ENCODE assay signal across 12 cellular contexts in genomic region chr15:85406916-85407315, GRCh38. TPM values are rescaled to one million over a fixed set of nuclear protein-coding genes. Genes with fewer than 3 reads are reported as not detected.
DNase-seq lines count a peak whose midpoint lies in the region; ATAC-seq and TF ChIP-seq lines count a peak whose summit lies in the region.
"Had no signal": no experiment of that assay in that cellular context is flagged by ENCODE, and none has a peak within 500 bp of the region (broad histone marks: within the 10 kb centered on the region; RNA-seq: fewer than 3 reads in every experiment).

No MANE protein-coding gene starts in this region.

- H3K36me3 Mint-ChIP-seq in MCF 10A (ENCODE audit: insufficient read depth, unreplicated experiment) = peaks cover 11% of the 10 kb centered on the region
- H3K36me3 Mint-ChIP-seq in central memory CD8-positive, alpha-beta T cell (ENCODE audit: insufficient read depth) = peaks cover 7% of the 10 kb centered on the region
- H3K36me3 Mint-ChIP-seq in stimulated activated effector memory CD8-positive, alpha-beta T cell treated with anti-CD3 and anti-CD28 coated beads, Interleukin-12 subunit alpha, Interleukin-12 subunit beta, amount 100 ng/mL, for 72 hours = peaks cover 13% of the 10 kb centered on the region
- peaks cover 14% of the 10 kb centered on the region for H3K36me3 Mint-ChIP-seq in endodermal cell (ENCODE audit: low read depth)

- no peaks in the 10 kb centered on the region for H3K36me3 ChIP-seq in mammary epithelial cell (ENCODE audit: insufficient read depth, low read length)
- H3K36me3 ChIP-seq in endodermal cell (ENCODE audit: control insufficient read depth, insufficient read depth, low read length) = peaks cover 11% of the 10 kb centered on the region
- H3K36me3 ChIP-seq: MG63 had no signal

- H3K9me3 Mint-ChIP-seq in MCF 10A (ENCODE audit: unreplicated experiment) = no peaks in the 10 kb centered on the region
- H3K9me3 Mint-ChIP-seq in central memory CD8-positive, alpha-beta T cell = no peaks in the 10 kb centered on the region
- H3K9me3 Mint-ChIP-seq in stimulated activated effector memory CD8-positive, alpha-beta T cell treated with anti-CD3 and anti-CD28 coated beads, Interleukin-12 subunit alpha, Interleukin-12 subunit beta, amount 100 ng/mL, for 72 hours = no peaks in the 10 kb centered on the region
- H3K9me3 Mint-ChIP-seq in endodermal cell = no peaks in the 10 kb centered on the region

- H3K9me3 ChIP-seq in mammary epithelial cell (replicated peaks; ENCODE audit: insufficient read depth, low read length) = no peaks in the 10 kb centered on the region
- H3K9me3 ChIP-seq in endodermal cell (ENCODE audit: control insufficient read depth, low read length) = peaks cover 6% of the 10 kb centered on the region

- no peak for DNase-seq in MCF 10A (ENCODE audit: unreplicated experiment)
- DNase-seq in mammary epithelial cell = no peak
- no peak for DNase-seq in RWPE1 (ENCODE audit: low spot score)
- DNase-seq in central memory CD8-positive, alpha-beta T cell (ENCODE audit: low spot score in 2 of 2) = no peak
- DNase-seq in stimulated activated effector memory CD8-positive, alpha-beta T cell treated with anti-CD3 and anti-CD28 coated beads, Interleukin-12 subunit alpha, Interleukin-12 subunit beta, amount 100 ng/mL, for 72 hours (ENCODE audit: low spot score in 2 of 2) = no peak
- no peak for DNase-seq in GM10248 (ENCODE audit: extremely low spot score)
- no peak for DNase-seq in endodermal cell
- DNase-seq: caudate nucleus; stimulated activated CD4-positive, alpha-beta T cell treated with anti-CD3 and anti-CD28 coated beads, Interleukin-1b, Interleukin-23, amount 100 ng/mL, for 48 hours had no signal

- CTCF ChIA-PET in MCF 10A (lab: Yijun Ruan, JAX) (interaction anchor here (0.7 to 3.8 kb wide), 2 partner anchors 76 to 108 kb away, joined by 4 to 22 read pairs; no protein-coding TSS in a partner anchor), mammary epithelial cell (lab: Charles Lee; ENCODE audit: low non-redundant PET) (no interaction called here), RWPE1 (lab: Yijun Ruan, JAX) (no interaction called here), GM10248 (lab: Yijun Ruan, JAX) (interaction anchor here (0.6 to 2.1 kb wide), 5 partner anchors 30 to 110 kb away, joined by 3 to 6 read pairs (median 3); no protein-coding TSS in a partner anchor)

- BruUV-seq in MCF 10A (replicated peaks; lab: Mats Ljungman, UMichigan) (no TSS peak), mammary epithelial cell (replicated peaks; lab: Mats Ljungman, UMichigan) (no TSS peak)

- POLR2A ChIA-PET in MCF 10A (lab: Yijun Ruan, JAX) (interaction anchor here (0.8 kb wide), 2 partner anchors 25 to 27 kb away, joined by 5 to 6 read pairs; partner anchors contain the start of gene AKAP13), RWPE1 (lab: Yijun Ruan, JAX; ENCODE audit: low non-redundant PET) (no interaction called here), GM10248 (lab: Yijun Ruan, JAX) (interaction anchor here (1.0 kb wide), 1 partner anchor 33 kb away, joined by 3 read pairs; no protein-coding TSS in a partner anchor)

- intact Hi-C loops in MCF 10A (cut with micrococcal nuclease) = no loop called here
- intact Hi-C loops in mammary epithelial cell (cut with micrococcal nuclease) = no loop called here

- H4K20me1 ChIP-seq in mammary epithelial cell (ENCODE audit: insufficient read depth, low read length) = no peaks in the 10 kb centered on the region

- H3K27ac ChIP-seq in mammary epithelial cell (ENCODE audit: insufficient read depth, low read depth, low read length) (no peak overlapping the region), RWPE1 (peak overlapping the region; percentile 62), endodermal cell (ENCODE audit: low read depth, low read length) (no peak overlapping the region)
- H3K27ac ChIP-seq: BLaER1 had no signal

- dilution Hi-C loops in mammary epithelial cell (cut with HindIII; ENCODE audit: low sequenced_read_pairs) = no loop called here

- H3K27me3 ChIP-seq in mammary epithelial cell (ENCODE audit: insufficient read depth, low read length) (no peaks in the 10 kb centered on the region), endodermal cell (ENCODE audit: control insufficient read depth, insufficient read depth, low read length, poor library complexity, severe bottlenecking) (no peaks in the 10 kb centered on the region)
- H3K27me3 ChIP-seq: BLaER1, MG63 had no signal

- no peak overlapping the region for H2AFZ ChIP-seq in mammary epithelial cell (ENCODE audit: low read depth, low read length)

- no peak overlapping the region for H3K9ac ChIP-seq in mammary epithelial cell (ENCODE audit: insufficient read depth, low read length)
- no peak overlapping the region for H3K9ac ChIP-seq in endodermal cell (ENCODE audit: extremely low read depth, low read length, poor library complexity, severe bottlenecking)
- H3K9ac ChIP-seq: BLaER1 had no signal

- H3K4me3 ChIP-seq in mammary epithelial cell (replicated peaks in 1 of 3; ENCODE audit: insufficient read depth in 1 of 3, low read depth in 2 of 3, low read length in 3 of 3) (no peak overlapping the region), endodermal cell (ENCODE audit: low read length) (no peak overlapping the region)
- H3K4me3 ChIP-seq: BLaER1, MG63 had no signal

- ATAC-seq in central memory CD8-positive, alpha-beta T cell (replicated peaks; ENCODE audit: extremely low read depth, poor library complexity, severe bottlenecking) = no peak
- ATAC-seq in stimulated activated effector memory CD8-positive, alpha-beta T cell treated with anti-CD3 and anti-CD28 coated beads, Interleukin-12 subunit alpha, Interleukin-12 subunit beta, amount 100 ng/mL, for 72 hours = no peak
- no peak for ATAC-seq in HG03520 (IDR thresholded peaks at IDR 0.05; ENCODE audit: unreplicated experiment)

- H3K79me2 ChIP-seq in mammary epithelial cell (ENCODE audit: insufficient read depth, low read length) = peaks cover 100% of the 10 kb centered on the region

- in situ Hi-C loops in mammary epithelial cell (cut with MboI; ENCODE audit: low sequenced_read_pairs in 2 of 2) = no loop called here

- H3K4me2 ChIP-seq in mammary epithelial cell (ENCODE audit: insufficient read depth, low read depth, low read length) = no peak overlapping the region
- H3K4me2 ChIP-seq: BLaER1 had no signal

- H3K27ac Mint-ChIP-seq in MCF 10A (ENCODE audit: low read depth, unreplicated experiment) (peak overlapping the region; percentile 18), endodermal cell (no peak overlapping the region)
- H3K27ac Mint-ChIP-seq in central memory CD8-positive, alpha-beta T cell (ENCODE audit: low read depth) = peak overlapping the region; percentile 61
- peak overlapping the region; percentile 90 for H3K27ac Mint-ChIP-seq in stimulated activated effector memory CD8-positive, alpha-beta T cell treated with anti-CD3 and anti-CD28 coated beads, Interleukin-12 subunit alpha, Interleukin-12 subunit beta, amount 100 ng/mL, for 72 hours

- H3K4me3 Mint-ChIP-seq in MCF 10A (ENCODE audit: unreplicated experiment) (no peak overlapping the region), endodermal cell (no peak overlapping the region)
- no peak overlapping the region for H3K4me3 Mint-ChIP-seq in central memory CD8-positive, alpha-beta T cell
- peak overlapping the region; percentile 7 for H3K4me3 Mint-ChIP-seq in stimulated activated effector memory CD8-positive, alpha-beta T cell treated with anti-CD3 and anti-CD28 coated beads, Interleukin-12 subunit alpha, Interleukin-12 subunit beta, amount 100 ng/mL, for 72 hours

- H3K27me3 Mint-ChIP-seq in MCF 10A (ENCODE audit: insufficient read depth, unreplicated experiment) (no peaks in the 10 kb centered on the region), endodermal cell (ENCODE audit: insufficient read depth) (no peaks in the 10 kb centered on the region)
- no peaks in the 10 kb centered on the region for H3K27me3 Mint-ChIP-seq in central memory CD8-positive, alpha-beta T cell

- H3K4me1 ChIP-seq in mammary epithelial cell (ENCODE audit: insufficient read depth, low read length) = peaks cover 42% of the 10 kb centered on the region
- peaks cover 25% of the 10 kb centered on the region for H3K4me1 ChIP-seq in endodermal cell (ENCODE audit: control insufficient read depth, insufficient read depth, low read length)

- no peak for TF ChIP-seq CTCF in MCF 10A (IDR thresholded peaks at IDR 0.05; ENCODE audit: unreplicated experiment)
- no peak for TF ChIP-seq CTCF in mammary epithelial cell (conservative IDR thresholded peaks at IDR 0.05 in 1 of 2, IDR thresholded peaks at IDR 0.05 in 1 of 2; ENCODE audit: extremely low read depth in 1 of 2, insufficient read depth in 1 of 2, low read depth in 1 of 2, low read length in 2 of 2)
- no peak for TF ChIP-seq CTCF in RWPE1 (conservative IDR thresholded peaks at IDR 0.05; ENCODE audit: low read depth)
- no peak for TF ChIP-seq CTCF in GM10248 (IDR thresholded peaks at IDR 0.05; ENCODE audit: control extremely low read depth, extremely low read depth, low read depth, missing control alignments)
- no peak for TF ChIP-seq CTCF in endodermal cell (conservative IDR thresholded peaks at IDR 0.05)

- H3K4me1 Mint-ChIP-seq in MCF 10A (ENCODE audit: insufficient read depth, unreplicated experiment) (peaks cover 62% of the 10 kb centered on the region), endodermal cell (peaks cover 49% of the 10 kb centered on the region)
- H3K4me1 Mint-ChIP-seq in central memory CD8-positive, alpha-beta T cell = peaks cover 68% of the 10 kb centered on the region
- peaks cover 76% of the 10 kb centered on the region for H3K4me1 Mint-ChIP-seq in stimulated activated effector memory CD8-positive, alpha-beta T cell treated with anti-CD3 and anti-CD28 coated beads, Interleukin-12 subunit alpha, Interleukin-12 subunit beta, amount 100 ng/mL, for 72 hours

- whole genome bisulfite sequencing in mammary epithelial cell (ENCODE audit: low coverage, missing lambda C conversion rate) = 94% methylated on average over 4 of the region's 4 CpGs
- 92 to 97% methylated on average over 4 of the region's 4 CpGs for WGBS in endodermal cell (ENCODE audit: insufficient coverage in 1 of 2, insufficient read length in 1 of 2), 2 experiments

RNA-seq across cellular contexts. Expression of gene AKAP13, which starts 26.5 kb away (rescaled TPM):
- total RNA-seq in MCF 10A (2022) (65.7 and 92.9 TPM in 2 replicates), mammary epithelial cell (10 to 100 TPM; 58.2 to 71.4 TPM), endodermal cell (100 to 1,000 TPM; 115 to 131 TPM)
- polyA plus RNA-seq in mammary epithelial cell = 8.8 TPM
- polyA minus RNA-seq in mammary epithelial cell = 88.3 TPM
- 35.6 TPM for polyA plus RNA-seq in endodermal cell (2013, experiment 1 of 2)
- polyA plus RNA-seq in endodermal cell (2013, experiment 2 of 2) = 46.4 TPM

Comparison
In these comparisons a context has a peak if more than half of its experiments do, and no peak if none do; other contexts are left out.
1. CTCF ChIA-PET loops: an anchor here in MCF 10A (0.7 to 3.8 kb wide) and GM10248 (0.6 to 2.1 kb wide); none called in mammary epithelial cell and RWPE1.